Comparison of ENCODE assay signal across 8 cellular contexts in the genomic region with DNA sequence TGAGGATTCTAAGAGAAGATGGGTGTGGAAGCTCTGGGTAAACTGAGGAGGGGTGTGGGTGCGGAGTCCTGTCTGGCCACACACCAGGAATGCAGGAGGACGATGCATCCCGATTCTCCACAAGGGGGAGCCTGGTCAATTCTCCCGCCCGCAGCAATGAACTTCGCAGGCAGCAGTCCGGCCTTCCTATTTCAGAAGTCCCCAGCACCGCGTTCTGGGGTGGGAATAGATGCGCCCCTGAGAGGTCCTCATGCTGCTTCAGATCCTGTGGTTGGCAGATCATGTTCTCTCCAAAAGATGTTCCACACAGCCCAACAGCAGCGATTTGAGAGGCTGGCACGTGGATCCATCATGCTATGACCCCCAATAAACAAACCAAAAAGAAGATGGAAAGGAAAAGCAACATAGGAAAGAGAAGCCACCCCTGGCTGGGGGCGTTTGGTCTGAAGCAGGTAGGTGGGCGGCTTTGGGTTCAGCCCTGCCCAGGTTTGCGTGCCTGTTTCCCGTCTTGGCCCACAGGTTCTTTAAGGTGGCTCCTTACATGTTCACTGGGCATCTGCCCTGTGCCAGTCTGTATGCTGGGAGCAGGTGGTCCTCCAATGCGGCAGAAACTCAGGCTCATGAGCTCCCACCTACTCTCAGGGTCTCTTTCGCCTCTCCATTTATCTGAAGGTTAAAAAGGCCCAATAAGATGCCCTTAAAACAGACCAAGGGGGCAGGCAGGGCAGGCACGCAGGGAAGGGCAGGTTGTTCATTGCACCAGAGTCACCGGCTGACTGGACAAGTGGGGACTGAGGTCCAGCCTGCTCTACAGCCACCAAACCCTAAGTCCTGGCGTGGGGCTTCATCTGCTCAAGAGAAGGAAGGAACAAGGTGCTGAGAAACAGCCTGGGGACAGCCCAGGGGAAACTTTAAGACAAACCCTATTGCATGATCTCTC.
A peak's percentile ranks its signal among the peaks of the same experiment; 100 is the strongest.
DNase-seq lines count a peak whose midpoint lies in the region; ATAC-seq, FAIRE-seq and TF ChIP-seq lines count a peak whose summit lies in the region.

No MANE protein-coding gene starts in this region.

- FAIRE-seq in bronchial epithelial cell (lab: Jason Lieb, UNC): no peak

- no peaks in the 10 kb centered on the region for H3K79me2 ChIP-seq in MM.1S (ENCODE audit: low read length)

- no peak for TF ChIP-seq POLR2A in right lobe of liver (IDR thresholded peaks at IDR 0.05)

- TF ChIP-seq CTCF in MM.1S (IDR thresholded peaks at IDR 0.05; ENCODE audit: low read length) (peak; percentile 39), bronchial epithelial cell (IDR thresholded peaks at IDR 0.05; ENCODE audit: insufficient read depth, low read length, severe bottlenecking) (peak; percentile 87), right lobe of liver (IDR thresholded peaks at IDR 0.05) (peak in 3 of 4 donors; percentile 62 to 65 (median 65))

- no peaks in the 10 kb centered on the region for H3K9me2 ChIP-seq in MM.1S (replicated peaks; ENCODE audit: insufficient read depth, low read length)

- H3K9ac ChIP-seq in MM.1S (ENCODE audit: low read length): no peak overlapping the region

- no peaks in the 10 kb centered on the region for H3F3A ChIP-seq in MM.1S (ENCODE audit: insufficient read depth, low read length)

- peaks cover 55% of the 10 kb centered on the region for H3K27me3 ChIP-seq in MM.1S (replicated peaks; ENCODE audit: insufficient read depth, low read length)
- peaks cover 4% of the 10 kb centered on the region for H3K27me3 ChIP-seq in bronchial epithelial cell (ENCODE audit: control insufficient read depth, insufficient read depth, low read length)
- H3K27me3 ChIP-seq in right lobe of liver: no peaks in the 10 kb centered on the region

- DNase-seq in GM03348 (ENCODE audit: low spot score): peak; percentile 85
- DNase-seq in MM.1S: no peak
- peak; percentile 30 for DNase-seq in bronchial epithelial cell (ENCODE audit: low read depth)
- peak in 2 of 3 donors; percentile 19 to 60 for DNase-seq in right lobe of liver
- no peak for DNase-seq in T-helper 1 cell
- no peak for DNase-seq in NCI-H1694 treated with DMSO at 0.1 percent for 48 hours (lab: John Stamatoyannopoulos, UW)
- DNase-seq in NCI-H2081 treated with DMSO at 0.1 percent for 48 hours (lab: John Stamatoyannopoulos, UW): no peak
- DNase-seq in NCI-H1436 treated with DMSO at 0.1 percent for 48 hours (lab: John Stamatoyannopoulos, UW): no peak

- intact Hi-C loops in right lobe of liver (cut with DNase I): no loop called here

- H3K27ac ChIP-seq in MM.1S (ENCODE audit: low read length) (no peak overlapping the region), right lobe of liver (no peak overlapping the region)

- H2AFZ ChIP-seq in MM.1S (ENCODE audit: low read length): no peak overlapping the region

- H4K20me1 ChIP-seq in MM.1S (ENCODE audit: insufficient read depth, low read length): no peaks in the 10 kb centered on the region

- 35% methylated on average over 14 of the region's 21 CpGs for WGBS in right lobe of liver (ENCODE audit: insufficient coverage, low coverage, low lambda C conversion rate, missing lambda C conversion rate)

- no peak overlapping the region for H3K4me3 ChIP-seq in MM.1S (ENCODE audit: low read length)
- H3K4me3 ChIP-seq in bronchial epithelial cell (ENCODE audit: low read depth, low read length): no peak overlapping the region
- no peak overlapping the region for H3K4me3 ChIP-seq in right lobe of liver

- H3K4me2 ChIP-seq in MM.1S (ENCODE audit: low read depth, low read length): no peak overlapping the region

- H3K4me1 ChIP-seq in MM.1S (ENCODE audit: low read length): no peaks in the 10 kb centered on the region
- peaks cover 0 to 5% (median under 1%) of the 10 kb centered on the region in 4 donors for H3K4me1 ChIP-seq in right lobe of liver

- H3K9me3 ChIP-seq in MM.1S (replicated peaks; ENCODE audit: insufficient read depth, low read length) (no peaks in the 10 kb centered on the region), right lobe of liver (no peaks in the 10 kb centered on the region)

- H3K36me3 ChIP-seq in MM.1S (replicated peaks; ENCODE audit: insufficient read depth, low read length) (no peaks in the 10 kb centered on the region), bronchial epithelial cell (ENCODE audit: control insufficient read depth, insufficient read depth, low read length) (no peaks in the 10 kb centered on the region), right lobe of liver (no peaks in the 10 kb centered on the region)

- peak; percentile 66 to 85 (median 81) for ATAC-seq in right lobe of liver

Comparison
In these comparisons a context has a peak if more than half of its experiments do, and no peak if none do; other contexts are left out.
1. DNase-seq: peak in GM03348 (single experiment), bronchial epithelial cell (single experiment) and right lobe of liver (2 of 3); none in MM.1S (single experiment), T-helper 1 cell (0 of 5), NCI-H1694 treated with DMSO at 0.1 percent for 48 hours (single experiment), NCI-H2081 treated with DMSO at 0.1 percent for 48 hours (single experiment) and NCI-H1436 treated with DMSO at 0.1 percent for 48 hours (single experiment).
2. Peak in every context shown above with its lines, with median percentiles within 50 percentile points of each other: CTCF ChIP-seq.